In the genomic region with DNA sequence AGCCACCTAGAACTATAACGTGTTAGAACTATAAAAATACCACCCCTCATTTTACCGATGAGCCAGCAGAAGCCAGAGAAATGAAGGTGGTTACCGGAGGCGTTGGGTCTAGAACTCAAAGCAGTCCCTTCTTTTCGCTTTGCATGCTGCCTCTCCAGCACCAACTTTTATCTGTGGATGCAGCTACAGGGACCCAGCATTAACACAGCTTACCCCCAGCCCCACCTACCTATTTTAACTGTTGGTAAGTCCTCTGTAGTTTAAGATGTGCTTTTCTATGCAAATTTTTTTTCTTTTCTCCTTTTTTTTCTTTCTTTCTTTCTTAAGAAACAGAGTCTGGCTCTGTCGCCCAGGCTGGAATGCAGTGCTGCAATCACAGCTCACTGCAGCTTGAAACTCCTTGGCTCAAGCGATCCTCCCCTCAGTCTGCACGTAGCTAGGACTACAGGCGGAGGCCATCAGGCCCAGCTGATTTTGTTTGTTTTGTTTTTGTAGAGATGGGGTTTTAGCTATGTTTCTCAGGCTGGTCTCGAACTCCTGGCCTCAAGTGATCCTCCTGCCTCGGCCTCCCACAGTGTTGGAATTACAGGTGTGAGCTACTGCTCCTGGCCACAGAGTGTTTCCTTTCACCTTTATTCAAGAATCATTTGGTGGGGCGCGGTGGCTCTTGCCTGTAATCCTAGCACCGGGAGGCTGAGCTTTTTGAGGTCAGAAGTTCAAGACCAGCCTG, we compare ENCODE assay signal across 8 cellular contexts. TPM values are rescaled to one million over a fixed set of nuclear protein-coding genes. Genes with fewer than 3 reads are reported as not detected.
DNase-seq lines count a peak whose midpoint lies in the region; ATAC-seq and TF ChIP-seq lines count a peak whose summit lies in the region.

No MANE protein-coding gene starts in this region.

- peak overlapping the region; percentile 68 for H2BK5ac ChIP-seq in mesenchymal stem cell (ENCODE audit: low read depth, low read length, poor library complexity, severe bottlenecking)

- peak overlapping the region; percentile 99 for H2AFZ ChIP-seq in mesenchymal stem cell (ENCODE audit: low read depth, low read length)

- H3K4me3 ChIP-seq in NT2/D1 (ENCODE audit: insufficient read length, low read depth): peak overlapping the region; percentile 99
- H3K4me3 ChIP-seq in dorsolateral prefrontal cortex: peak overlapping the region; percentile 47 to 96 (median 82)
- H3K4me3 ChIP-seq in mesenchymal stem cell (ENCODE audit: insufficient read depth in 1 of 2, low read depth in 1 of 2, low read length in 2 of 2): peak overlapping the region; percentile 98
- H3K4me3 ChIP-seq in vagina: peak overlapping the region; percentile 59 to 73

- peaks cover 11% of the 10 kb centered on the region for H3K27me3 Mint-ChIP-seq in activated naive CD4-positive, alpha-beta T cell treated with anti-CD3 and anti-CD28 coated beads, Interleukin-2, amount 10 ng/mL, durations not matched to agents 7 days and 5 days

- CTCF ChIA-PET in activated naive CD4-positive, alpha-beta T cell treated with anti-CD3 and anti-CD28 coated beads, Interleukin-2, amount 10 ng/mL, durations not matched to agents 7 days and 5 days (lab: Charles Lee): interaction anchor here (0.9 to 1.4 kb wide), 6 partner anchors 11 to 224 kb away, joined by 3 to 4 read pairs (median 4); a partner anchor contains a TSS

- DNase-seq in activated naive CD4-positive, alpha-beta T cell treated with anti-CD3 and anti-CD28 coated beads, Interleukin-2, amount 10 ng/mL, durations not matched to agents 7 days and 5 days: no peak
- DNase-seq in activated naive CD4-positive, alpha-beta T cell treated with anti-CD3 and anti-CD28 coated beads, Interleukin-2, amount 50 U/mL, for 16 hours: no peak
- DNase-seq in NT2/D1 (ENCODE audit: low read depth, low spot score): peak; percentile 20
- no peak for DNase-seq in dorsolateral prefrontal cortex
- DNase-seq in mesenchymal stem cell: peak; percentile 78
- DNase-seq in vagina (ENCODE audit: extremely low spot score in 2 of 2): no peak
- no peak for DNase-seq in cerebellar cortex (ENCODE audit: low spot score)

- no peak overlapping the region for H3K23ac ChIP-seq in mesenchymal stem cell (ENCODE audit: low read length in 2 of 2)

- no peak overlapping the region for H3K14ac ChIP-seq in mesenchymal stem cell (ENCODE audit: low read length in 2 of 2)

- peak overlapping the region; percentile 69 for H3K4me2 ChIP-seq in mesenchymal stem cell (ENCODE audit: low read length, poor library complexity, severe bottlenecking)

- peak; percentile 30 for ATAC-seq in HG02798 (IDR thresholded peaks at IDR 0.05; ENCODE audit: poor library complexity, unreplicated experiment)

- H3K9me3 ChIP-seq in NT2/D1 (ENCODE audit: insufficient read depth, low read length): no peaks in the 10 kb centered on the region
- no peaks in the 10 kb centered on the region for H3K9me3 ChIP-seq in mesenchymal stem cell (ENCODE audit: control insufficient read depth, low read length)
- H3K9me3 ChIP-seq in vagina: no peaks in the 10 kb centered on the region

- peaks cover 21% of the 10 kb centered on the region for H3K4me1 Mint-ChIP-seq in activated naive CD4-positive, alpha-beta T cell treated with anti-CD3 and anti-CD28 coated beads, Interleukin-2, amount 10 ng/mL, durations not matched to agents 7 days and 5 days

- no peak overlapping the region for H2BK15ac ChIP-seq in mesenchymal stem cell (ENCODE audit: low read depth, poor library complexity, severe bottlenecking)

- H3K27ac ChIP-seq in dorsolateral prefrontal cortex (peak overlapping the region; percentile 53 to 97 (median 92)), mesenchymal stem cell (ENCODE audit: low read length, poor library complexity, severe bottlenecking) (peak overlapping the region; percentile 90), vagina (peak overlapping the region; percentile 83)

- H3K4me1 ChIP-seq in NT2/D1 (ENCODE audit: insufficient read depth, insufficient read length) (no peaks in the 10 kb centered on the region), mesenchymal stem cell (ENCODE audit: control insufficient read depth, insufficient read depth, low read depth, low read length) (peaks cover 4% of the 10 kb centered on the region), vagina (peaks cover 18% of the 10 kb centered on the region)

- TF ChIP-seq POLR2A in vagina (IDR thresholded peaks at IDR 0.05): no peak

- H3K27me3 ChIP-seq in NT2/D1 (ENCODE audit: insufficient read depth, insufficient read length): no peaks in the 10 kb centered on the region
- H3K27me3 ChIP-seq in dorsolateral prefrontal cortex: no peaks in the 10 kb centered on the region
- H3K27me3 ChIP-seq in mesenchymal stem cell (ENCODE audit: control insufficient read depth in 1 of 2, insufficient read depth in 1 of 2, low read length in 2 of 2): no peaks in the 10 kb centered on the region
- no peaks in the 10 kb centered on the region for H3K27me3 ChIP-seq in vagina

- H4K91ac ChIP-seq in mesenchymal stem cell (ENCODE audit: low read length): no peak overlapping the region

- peak in 1 of 56 donors; percentile 9 for TF ChIP-seq CTCF in dorsolateral prefrontal cortex (IDR thresholded peaks at IDR 0.05 in 54 of 56, conservative IDR thresholded peaks at IDR 0.05 in 2 of 56; ENCODE audit: low read depth in 1 of 56, partially characterized antibody in 56 of 56)
- TF ChIP-seq CTCF in vagina (IDR thresholded peaks at IDR 0.05): no peak

- no peak overlapping the region for H2BK120ac ChIP-seq in mesenchymal stem cell (ENCODE audit: low read depth, low read length)

- peaks cover 1% of the 10 kb centered on the region for H3K79me1 ChIP-seq in mesenchymal stem cell (replicated peaks; ENCODE audit: low read length, poor library complexity, severe bottlenecking)

- no peak overlapping the region for H2AK5ac ChIP-seq in mesenchymal stem cell (ENCODE audit: low read length, severe bottlenecking)

- H3K4ac ChIP-seq in mesenchymal stem cell (ENCODE audit: low read depth in 1 of 2, low read length in 2 of 2): peak overlapping the region in 1 of 2 experiments; percentile 93

- H3K9me3 Mint-ChIP-seq in activated naive CD4-positive, alpha-beta T cell treated with anti-CD3 and anti-CD28 coated beads, Interleukin-2, amount 10 ng/mL, durations not matched to agents 7 days and 5 days: no peaks in the 10 kb centered on the region

- peak overlapping the region; percentile 94 for H3K4me3 Mint-ChIP-seq in activated naive CD4-positive, alpha-beta T cell treated with anti-CD3 and anti-CD28 coated beads, Interleukin-2, amount 10 ng/mL, durations not matched to agents 7 days and 5 days

- intact Hi-C loops in dorsolateral prefrontal cortex (cut with DNase I) (loop anchor here (2.0 to 5.0 kb wide), 2 partner anchors 46 to 47 kb away; a partner anchor contains a TSS), vagina (cut with DNase I) (no loop called here)

- peak overlapping the region; percentile 94 for H3K9ac ChIP-seq in NT2/D1 (ENCODE audit: insufficient read length, low read depth)
- H3K9ac ChIP-seq in mesenchymal stem cell (ENCODE audit: low read length): peak overlapping the region; percentile 94

- peak overlapping the region; percentile 83 for H4K8ac ChIP-seq in mesenchymal stem cell (ENCODE audit: low read length)

- H3K27ac Mint-ChIP-seq in activated naive CD4-positive, alpha-beta T cell treated with anti-CD3 and anti-CD28 coated beads, Interleukin-2, amount 10 ng/mL, durations not matched to agents 7 days and 5 days: peak overlapping the region; percentile 89

- H3K18ac ChIP-seq in mesenchymal stem cell (ENCODE audit: low read depth in 1 of 2, low read length in 2 of 2): peak overlapping the region in 1 of 2 experiments; percentile 98

- H3K36me3 ChIP-seq in NT2/D1 (ENCODE audit: insufficient read depth, insufficient read length, low read length) (peaks cover 18% of the 10 kb centered on the region), mesenchymal stem cell (ENCODE audit: control insufficient read depth in 1 of 2, insufficient read depth in 2 of 2, low read depth in 1 of 2, low read length in 2 of 2) (peaks cover 0 to 15% of the 10 kb centered on the region in 2 experiments), vagina (no peaks in the 10 kb centered on the region)

- H3K36me3 Mint-ChIP-seq in activated naive CD4-positive, alpha-beta T cell treated with anti-CD3 and anti-CD28 coated beads, Interleukin-2, amount 10 ng/mL, durations not matched to agents 7 days and 5 days: no peaks in the 10 kb centered on the region

- H2BK12ac ChIP-seq in mesenchymal stem cell (ENCODE audit: low read length in 2 of 2): no peak overlapping the region

- WGBS in mesenchymal stem cell: 35% methylated on average over 14 of the region's 14 CpGs

RNA-seq across cellular contexts. Expression of a gene that starts 6.5 kb away (rescaled TPM):
- total RNA-seq in dorsolateral prefrontal cortex (10 to 100 TPM; 29.4 to 69.4 (median 43.0) TPM), vagina (14.0 TPM)
- polyA plus RNA-seq in mesenchymal stem cell (2013, experiment 1 of 2): 8.0 TPM
- polyA plus RNA-seq in mesenchymal stem cell (2013, experiment 2 of 2): 7.7 TPM

RNA-seq across cellular contexts. Expression of a gene that starts 46.7 kb away (rescaled TPM):
- total RNA-seq in dorsolateral prefrontal cortex: 10 to 100 TPM; 26.4 to 67.5 (median 43.5) TPM
- polyA plus RNA-seq in mesenchymal stem cell (2013, experiment 1 of 2): 26.7 TPM
- 27.8 TPM for polyA plus RNA-seq in mesenchymal stem cell (2013, experiment 2 of 2)
- total RNA-seq in vagina: 47.4 TPM

Comparison
In these comparisons a context has a peak if more than half of its experiments do, and no peak if none do; other contexts are left out.
1. DNase-seq: peak in NT2/D1 (single experiment) and mesenchymal stem cell (single experiment); none in activated naive CD4-positive, alpha-beta T cell treated with anti-CD3 and anti-CD28 coated beads, Interleukin-2, amount 10 ng/mL, durations not matched to agents 7 days and 5 days (single experiment), activated naive CD4-positive, alpha-beta T cell treated with anti-CD3 and anti-CD28 coated beads, Interleukin-2, amount 50 U/mL, for 16 hours (single experiment), dorsolateral prefrontal cortex (0 of 10), vagina (0 of 2) and cerebellar cortex (single experiment).
2. Peak in every context shown above with its lines, with median percentiles within 50 percentile points of each other: H3K4me3 ChIP-seq and H3K27ac ChIP-seq.